9 cellular contexts compared by ENCODE assay signal in the genomic region with DNA sequence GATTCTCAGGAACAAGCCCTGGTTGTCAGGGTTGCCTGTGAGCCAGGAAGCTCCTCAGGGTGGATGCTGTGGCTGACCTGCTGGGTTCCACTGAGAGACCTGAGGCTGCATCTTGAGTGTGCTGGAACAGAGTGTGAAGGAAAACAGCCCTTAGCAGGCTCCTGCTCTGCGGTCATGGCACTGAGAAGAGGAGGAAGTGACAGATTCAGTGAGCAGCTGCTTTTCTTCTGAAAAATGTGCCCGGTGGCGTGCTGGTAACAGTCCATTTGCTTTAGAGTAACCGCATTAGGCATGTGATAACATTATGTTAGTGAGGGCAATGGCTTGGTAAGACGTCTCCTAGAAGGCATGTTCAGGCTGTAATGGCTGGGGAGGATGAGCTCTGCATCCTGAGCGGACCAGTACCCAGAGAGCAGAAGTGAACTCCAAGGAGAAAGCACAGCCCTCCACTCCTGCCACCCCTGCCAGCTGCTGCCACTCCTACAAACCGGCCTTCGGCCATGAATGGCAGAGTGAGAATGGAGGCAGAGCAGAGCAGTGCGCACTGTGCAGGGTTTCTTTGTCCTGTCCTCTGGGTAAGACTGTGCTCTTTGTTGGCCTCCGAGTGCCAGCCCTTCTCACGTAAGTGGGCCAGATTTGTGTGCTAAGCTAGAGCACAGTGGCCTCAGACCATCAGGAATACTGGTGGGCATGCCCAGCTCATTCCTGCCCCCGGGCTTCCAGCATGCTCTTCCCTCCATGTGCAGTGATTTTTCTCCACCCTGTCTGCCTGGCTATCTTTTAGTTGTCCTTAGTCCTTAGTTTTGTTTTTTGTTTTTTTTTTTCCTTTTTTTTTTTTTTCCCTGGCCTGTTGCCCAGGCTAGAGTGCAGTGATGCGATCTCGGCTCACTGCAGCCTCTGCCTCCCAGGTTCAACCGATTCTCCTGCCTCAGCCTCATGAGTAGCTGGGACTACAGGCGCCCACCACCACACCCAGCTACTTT.
DNase-seq lines count a peak whose midpoint lies in the region; ATAC-seq and TF ChIP-seq lines count a peak whose summit lies in the region.
"Had no signal": no experiment of that assay in that cellular context is flagged by ENCODE, and none has a peak within 500 bp of the region (broad histone marks: within the 10 kb centered on the region; RNA-seq: fewer than 3 reads in every experiment).

No MANE protein-coding gene starts in this region.

- no peaks in the 10 kb centered on the region for H3K27me3 ChIP-seq in RWPE2 (ENCODE audit: insufficient read depth, poor library complexity, severe bottlenecking)

- in situ Hi-C loops in GM18951 (cut with MboI; ENCODE audit: low sequenced_read_pairs, unreplicated experiment) = no loop called here

- H3K9me3 ChIP-seq in RWPE2 (ENCODE audit: severe bottlenecking) = no peaks in the 10 kb centered on the region

- TF ChIP-seq CTCF in RWPE2 (IDR thresholded peaks at IDR 0.05; ENCODE audit: poor library complexity, severe bottlenecking) (no peak), natural killer cell (IDR thresholded peaks at IDR 0.05) (no peak), nephron progenitor cell (IDR thresholded peaks at IDR 0.05) (no peak)

- peak; percentile 39 for TF ChIP-seq POLR2A in GM18951 (IDR thresholded peaks at IDR 0.05; ENCODE audit: extremely low read depth, insufficient read depth, insufficient read length)

- no peaks in the 10 kb centered on the region for H3K4me1 ChIP-seq in RWPE2 (ENCODE audit: insufficient read depth, poor library complexity, severe bottlenecking)

- H3K4me1 Mint-ChIP-seq in natural killer cell = peaks cover 26 to 49% of the 10 kb centered on the region in 2 donors
- H3K4me1 Mint-ChIP-seq in nephron progenitor cell = peaks cover 41% of the 10 kb centered on the region
- H3K4me1 Mint-ChIP-seq in activated T-cell treated with anti-CD3 and anti-CD28 coated beads, Interleukin-2, amount 50 U/mL, for 72 hours (ENCODE audit: low read depth) = no peaks in the 10 kb centered on the region

- no peak overlapping the region for H3K27ac ChIP-seq in RWPE2 (ENCODE audit: poor library complexity, severe bottlenecking)

- intact Hi-C loops in natural killer cell (cut with micrococcal nuclease) = no loop called here

- H3K27me3 Mint-ChIP-seq in natural killer cell (ENCODE audit: low read depth in 2 of 2) = no peaks in the 10 kb centered on the region
- no peaks in the 10 kb centered on the region for H3K27me3 Mint-ChIP-seq in nephron progenitor cell (ENCODE audit: low read depth, poor library complexity)
- no peaks in the 10 kb centered on the region for H3K27me3 Mint-ChIP-seq in activated T-cell treated with anti-CD3 and anti-CD28 coated beads, Interleukin-2, amount 50 U/mL, for 72 hours (ENCODE audit: low read depth)

- H3K27ac Mint-ChIP-seq in natural killer cell (peak overlapping the region; percentile 67 to 83), nephron progenitor cell (no peak overlapping the region)
- no peak overlapping the region for H3K27ac Mint-ChIP-seq in activated T-cell treated with anti-CD3 and anti-CD28 coated beads, Interleukin-2, amount 50 U/mL, for 72 hours

- no peak for DNase-seq in RWPE2 (ENCODE audit: low spot score)
- peak; percentile 27 for DNase-seq in natural killer cell
- DNase-seq in nephron progenitor cell = no peak
- no peak for DNase-seq in NCI-H2227 (lab: John Stamatoyannopoulos, UW; ENCODE audit: unreplicated experiment)
- DNase-seq in activated T-cell treated with anti-CD3 and anti-CD28 coated beads, Interleukin-2, amount 50 U/mL, for 72 hours = no peak
- DNase-seq: effector CD8-positive, alpha-beta T cell had no signal

- H3K4me3 ChIP-seq in RWPE2 (ENCODE audit: severe bottlenecking) = no peak overlapping the region

- H3K36me3 Mint-ChIP-seq in natural killer cell (no peaks in the 10 kb centered on the region), nephron progenitor cell (ENCODE audit: low read depth) (peaks cover 22% of the 10 kb centered on the region)
- peaks cover 4 to 19% of the 10 kb centered on the region in 2 donors for H3K36me3 Mint-ChIP-seq in activated T-cell treated with anti-CD3 and anti-CD28 coated beads, Interleukin-2, amount 50 U/mL, for 72 hours (ENCODE audit: insufficient read depth in 2 of 2)

- no peaks in the 10 kb centered on the region for H3K9me3 Mint-ChIP-seq in natural killer cell
- H3K9me3 Mint-ChIP-seq in nephron progenitor cell = no peaks in the 10 kb centered on the region
- no peaks in the 10 kb centered on the region for H3K9me3 Mint-ChIP-seq in activated T-cell treated with anti-CD3 and anti-CD28 coated beads, Interleukin-2, amount 50 U/mL, for 72 hours

- ATAC-seq in HG02885 (IDR thresholded peaks at IDR 0.05; ENCODE audit: poor library complexity, unreplicated experiment) (peak; percentile 74), RWPE2 (ENCODE audit: low read depth) (0 out of 3 replicates have a peak, but pooled peaks have one; percentile 25), natural killer cell (peak; percentile 78 to 91 (median 88)), HG02970 (IDR thresholded peaks at IDR 0.05; ENCODE audit: low FRiP score, unreplicated experiment) (no peak)
- no peak for ATAC-seq in activated T-cell treated with anti-CD3 and anti-CD28 coated beads, Interleukin-2, amount 50 U/mL, for 72 hours (replicated peaks in 1 of 2)

- H3K4me3 Mint-ChIP-seq in natural killer cell = peak overlapping the region; percentile 58
- H3K4me3 Mint-ChIP-seq in nephron progenitor cell = no peak overlapping the region
- no peak overlapping the region for H3K4me3 Mint-ChIP-seq in activated T-cell treated with anti-CD3 and anti-CD28 coated beads, Interleukin-2, amount 50 U/mL, for 72 hours

- H3K36me3 ChIP-seq in RWPE2 (ENCODE audit: low read depth) = peaks cover 17% of the 10 kb centered on the region

Comparison
In these comparisons a context has a peak if more than half of its experiments do, and no peak if none do; other contexts are left out.
1. ATAC-seq: peak in HG02885 (single experiment), RWPE2 (single experiment) and natural killer cell (3 of 3); none in HG02970 (single experiment) and activated T-cell treated with anti-CD3 and anti-CD28 coated beads, Interleukin-2, amount 50 U/mL, for 72 hours (0 of 2).
2. H3K27ac Mint-ChIP-seq: peak in natural killer cell (2 of 2); none in nephron progenitor cell (single experiment) and activated T-cell treated with anti-CD3 and anti-CD28 coated beads, Interleukin-2, amount 50 U/mL, for 72 hours (single experiment).